11 cellular contexts compared by ENCODE assay signal in the genomic region with DNA sequence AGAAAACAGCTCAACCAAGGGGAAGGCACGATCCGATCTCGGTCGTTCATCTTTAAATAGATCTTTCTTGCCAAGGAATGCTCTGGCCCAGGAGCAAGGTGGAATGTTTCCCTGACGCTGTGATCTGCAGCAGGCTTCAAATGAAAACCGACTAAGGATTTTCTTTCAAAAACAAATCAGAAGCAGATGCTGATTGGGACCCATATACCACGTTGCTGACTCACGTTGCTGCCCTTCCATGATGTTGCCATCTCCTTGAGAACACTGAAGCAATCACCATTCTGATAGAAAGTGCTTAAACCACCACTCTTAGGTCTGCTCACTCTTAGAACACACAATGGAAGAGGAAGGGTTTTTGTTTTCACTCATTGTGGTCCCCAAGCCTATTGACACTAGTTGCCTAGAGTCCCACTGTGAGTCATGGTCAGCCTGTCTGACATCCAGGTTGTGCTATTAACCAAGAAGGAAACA. TPM values are rescaled to one million over a fixed set of nuclear protein-coding genes. Genes with fewer than 3 reads are reported as not detected.
DNase-seq lines count a peak whose midpoint lies in the region; ATAC-seq, FAIRE-seq and TF ChIP-seq lines count a peak whose summit lies in the region.
"Had no signal": no experiment of that assay in that cellular context is flagged by ENCODE, and none has a peak within 500 bp of the region (broad histone marks: within the 10 kb centered on the region; RNA-seq: fewer than 3 reads in every experiment).

No MANE protein-coding gene starts in this region.

- CTCF ChIA-PET in GM12878 (lab: Yijun Ruan, JAX), result no interaction called here

- H3F3A ChIP-seq in neural progenitor cell (ENCODE audit: low read depth), result no peaks in the 10 kb centered on the region

- H3K27ac ChIP-seq in GM12878 (ENCODE audit: control insufficient read depth, insufficient read depth), result no peak overlapping the region
- H3K27ac ChIP-seq in neural progenitor cell, result no peak overlapping the region

- H3K27me3 ChIP-seq in GM12878 (replicated peaks in 1 of 2; ENCODE audit: control insufficient read depth in 2 of 2, insufficient read depth in 2 of 2, low read length in 1 of 2), result no peaks in the 10 kb centered on the region
- no peaks in the 10 kb centered on the region for H3K27me3 ChIP-seq in neural progenitor cell

- DNase-seq in GM04504 (ENCODE audit: low read depth) (peak; percentile 32), GM12878 (ENCODE audit: low read depth, low spot score) (no peak), neural progenitor cell (ENCODE audit: low spot score) (peak; percentile 26), DMS 273 (lab: John Stamatoyannopoulos, UW; ENCODE audit: unreplicated experiment) (no peak), cerebellum (ENCODE audit: low spot score) (no peak)
- no peak for DNase-seq in effector CD8-positive, alpha-beta T cell (lab: John Stamatoyannopoulos, UW)
- DNase-seq: NCI-H1417, retina had no signal

- H3K9me3 Mint-ChIP-seq in neural progenitor cell, result no peaks in the 10 kb centered on the region

- FAIRE-seq in GM12878 (lab: Jason Lieb, UNC), result no peak

- H2AFZ ChIP-seq in GM12878 (ENCODE audit: control insufficient read depth, low read depth, low read length) (no peak overlapping the region), neural progenitor cell (replicated peaks) (no peak overlapping the region)

- H3K36me3 Mint-ChIP-seq in neural progenitor cell, result no peaks in the 10 kb centered on the region

- WGBS in GM12878 (ENCODE audit: insufficient coverage, insufficient replicate concordance, low lambda C conversion rate, missing lambda C conversion rate), result 76% methylated on average over 8 of the region's 8 CpGs

- no peaks in the 10 kb centered on the region for H4K20me1 ChIP-seq in GM12878 (ENCODE audit: control insufficient read depth, insufficient read depth)
- no peaks in the 10 kb centered on the region for H4K20me1 ChIP-seq in neural progenitor cell (ENCODE audit: low read depth)

- peaks cover 9 to 28% of the 10 kb centered on the region in 2 experiments for H3K36me3 ChIP-seq in GM12878 (ENCODE audit: control insufficient read depth in 2 of 2, insufficient read depth in 2 of 2, low read length in 1 of 2)
- H3K36me3 ChIP-seq in neural progenitor cell, result no peaks in the 10 kb centered on the region

- no peak overlapping the region for H3K4me3 Mint-ChIP-seq in neural progenitor cell
- H3K4me3 Mint-ChIP-seq: activated naive CD8-positive, alpha-beta T cell had no signal

- in situ Hi-C loops in GM12878 (cut with MboI), result no loop called here

- TF ChIP-seq RAD21 in GM12878 (IDR thresholded peaks at IDR 0.05; ENCODE audit: insufficient read depth, low read depth, low read length), result no peak

- H3K4me1 Mint-ChIP-seq in neural progenitor cell, result peaks cover 8% of the 10 kb centered on the region

- H3K9me3 ChIP-seq in GM12878 (replicated peaks; ENCODE audit: control insufficient read depth, insufficient read depth, low read length) (no peaks in the 10 kb centered on the region), neural progenitor cell (ENCODE audit: low read depth) (no peaks in the 10 kb centered on the region)

- no peak for TF ChIP-seq POLR2A in GM12878 (IDR thresholded peaks at IDR 0.05; ENCODE audit: low read depth, low read length)

- no peak overlapping the region for H3K4me2 ChIP-seq in GM12878 (ENCODE audit: control insufficient read depth, insufficient read depth)
- no peak overlapping the region for H3K4me2 ChIP-seq in neural progenitor cell

- H3K9ac ChIP-seq in GM12878 (ENCODE audit: control insufficient read depth, insufficient read depth, low read length) (no peak overlapping the region), neural progenitor cell (no peak overlapping the region)

- H3K27me3 Mint-ChIP-seq in neural progenitor cell (ENCODE audit: insufficient read depth, low read depth), result no peaks in the 10 kb centered on the region
- H3K27me3 Mint-ChIP-seq: activated naive CD8-positive, alpha-beta T cell had no signal

- H3K27ac Mint-ChIP-seq in neural progenitor cell, result no peak overlapping the region
- H3K27ac Mint-ChIP-seq: activated naive CD8-positive, alpha-beta T cell had no signal

- no peak for TF ChIP-seq EP300 in GM12878 (IDR thresholded peaks at IDR 0.05; ENCODE audit: borderline replicate concordance in 1 of 2, control insufficient read depth in 1 of 2, low read depth in 2 of 2, low read length in 2 of 2)

- ATAC-seq in HG03039 (IDR thresholded peaks at IDR 0.05; ENCODE audit: unreplicated experiment) (peak; percentile 79), GM12878 (peak; percentile 66), GM21447 (IDR thresholded peaks at IDR 0.05; ENCODE audit: unreplicated experiment) (no peak)

- BruUV-seq in GM12878 (replicated peaks; lab: Mats Ljungman, UMichigan), result no TSS peak

- no peaks in the 10 kb centered on the region for H3K4me1 ChIP-seq in GM12878 (ENCODE audit: control insufficient read depth, insufficient read depth, low read length)
- no peaks in the 10 kb centered on the region for H3K4me1 ChIP-seq in neural progenitor cell

- SMC1A ChIA-PET in GM12878 (lab: Charles Lee; ENCODE audit: uncharacterized antibody, unreplicated experiment), result interaction anchor here (0.8 kb wide), 1 partner anchor 59 kb away, joined by 3 read pairs; no protein-coding TSS in a partner anchor

- RAD21 ChIA-PET in GM12878 (lab: Charles Lee; ENCODE audit: unreplicated experiment), result interaction anchor here (1.0 kb wide), 1 partner anchor 20 kb away, joined by 3 read pairs; no protein-coding TSS in a partner anchor

- intact Hi-C loops in GM12878 (cut with micrococcal nuclease; ENCODE audit: unreplicated experiment), result no loop called here

- POLR2A ChIA-PET in GM12878 (lab: Charles Lee), result no interaction called here

- no peak for TF ChIP-seq CTCF in GM12878 (IDR thresholded peaks at IDR 0.05 in 2 of 3, conservative IDR thresholded peaks at IDR 0.05 in 1 of 3; ENCODE audit: control insufficient read depth in 2 of 3, extremely low read depth in 1 of 3, insufficient read depth in 1 of 3, low read depth in 3 of 3, low read length in 3 of 3)
- TF ChIP-seq CTCF in neural progenitor cell (IDR thresholded peaks at IDR 0.05), result no peak

- no peak overlapping the region for H3K4me3 ChIP-seq in GM12878
- H3K4me3 ChIP-seq in neural progenitor cell, result no peak overlapping the region

- no peaks in the 10 kb centered on the region for H3K79me2 ChIP-seq in GM12878 (ENCODE audit: control insufficient read depth, insufficient read depth, low read length)
- H3K79me2 ChIP-seq in neural progenitor cell (ENCODE audit: low read depth), result no peaks in the 10 kb centered on the region

TF ChIP-seq in GM12878, 131 proteins besides CTCF, POLR2A, EP300 and RAD21:
- TF ChIP-seq RFX5 (IDR thresholded peaks at IDR 0.05; ENCODE audit: low read depth, low read length), result no peak
- TF ChIP-seq SIN3A (IDR thresholded peaks at IDR 0.05; ENCODE audit: low read depth, low read length), result no peak
- no peak for TF ChIP-seq ZBED1 (IDR thresholded peaks at IDR 0.05; ENCODE audit: borderline replicate concordance)
- 0 out of 2 replicates have a peak, but pooled peaks have one; percentile 18 for TF ChIP-seq RUNX3 (IDR thresholded peaks at IDR 0.05; ENCODE audit: low read length)
- no peak for TF ChIP-seq KDM1A (IDR thresholded peaks at IDR 0.05; ENCODE audit: borderline replicate concordance)
TF ChIP-seq in GM12878: peak in this region for 1.

RNA-seq across cellular contexts. Expression of a gene that starts 26.1 kb away (rescaled TPM):
- 12.7 and 13.4 TPM in 2 replicates for total RNA-seq in GM12878 (2013; cell fraction: nucleolus; rRNA removed)
- total RNA-seq in GM12878 (2014; rRNA removed), result 32.0 and 35.6 TPM in 2 replicates
- 40.3 and 40.4 TPM in 2 replicates for total RNA-seq in GM12878 (2014; rRNA removed; fragmentation: Illumina TruSeq; extraction: Trizol)
- 30.1 and 31.7 TPM in 2 replicates for total RNA-seq in GM12878 (2021)
- 22.2 TPM for polyA plus RNA-seq in GM12878 (2011; ENCODE audit: low read depth)
- polyA plus RNA-seq in GM12878 (2011; rRNA removed), result 82.2 and 113 TPM in 2 replicates
- polyA plus RNA-seq in GM12878 (2011; cell fraction: cytosol; rRNA removed), result 20.3 and 30.6 TPM in 2 replicates
- polyA plus RNA-seq in GM12878 (2011; cell fraction: nucleus; rRNA removed), result 17.6 and 19.3 TPM in 2 replicates
- 25.8 and 34.1 TPM in 2 replicates for polyA plus RNA-seq in GM12878 (2012)
- 58.8 and 74.5 TPM in 2 replicates for polyA plus RNA-seq in GM12878 (2014; fragmentation: Illumina TruSeq; extraction: Trizol)
- polyA plus RNA-seq in GM12878 (2014; fragmentation: Nextera tagmentation; extraction: Ambion mirVana), result 100 to 1,000 TPM in 1 of 2 experiments, 10 to 100 TPM in 1; 88.7 to 120 TPM
- 31.9 and 39.7 TPM in 2 replicates for polyA plus RNA-seq in GM12878 (2014; rRNA removed)
- polyA plus RNA-seq in GM12878 (2016; fragmentation: Nextera tagmentation; extraction: Ambion mirVana), result 10 to 100 TPM; 72.3 to 72.8 TPM
- polyA minus RNA-seq in GM12878 (2011; rRNA and poly(A)+ RNA removed), result 12.5 and 22.5 TPM in 2 replicates
- polyA minus RNA-seq in GM12878 (2011; cell fraction: cytosol; rRNA and poly(A)+ RNA removed), result 5.2 and 6.1 TPM in 2 replicates
- 5.0 and 7.1 TPM in 2 replicates for polyA minus RNA-seq in GM12878 (2011; cell fraction: nucleus; rRNA and poly(A)+ RNA removed)
- 58.4 and 96.7 TPM in 2 replicates for total RNA-seq in neural progenitor cell (ENCODE audit: low replicate concordance)
- total RNA-seq in cerebellum, result 56.4 TPM

RNA-seq across cellular contexts. Expression of a gene that starts 51.5 kb away (rescaled TPM):
- total RNA-seq in GM12878 (2013; cell fraction: nucleolus; rRNA removed), result 105 and 113 TPM in 2 replicates
- total RNA-seq in GM12878 (2014; rRNA removed), result 64.7 and 82.2 TPM in 2 replicates
- 82.6 and 84.0 TPM in 2 replicates for total RNA-seq in GM12878 (2014; rRNA removed; fragmentation: Illumina TruSeq; extraction: Trizol)
- total RNA-seq in GM12878 (2021), result 46.4 and 46.5 TPM in 2 replicates
- polyA plus RNA-seq in GM12878 (2011; ENCODE audit: low read depth), result 20.0 TPM
- polyA plus RNA-seq in GM12878 (2011; rRNA removed), result 97.9 and 136 TPM in 2 replicates
- 51.3 and 63.8 TPM in 2 replicates for polyA plus RNA-seq in GM12878 (2011; cell fraction: cytosol; rRNA removed)
- 74.6 and 75.6 TPM in 2 replicates for polyA plus RNA-seq in GM12878 (2011; cell fraction: nucleus; rRNA removed)
- polyA plus RNA-seq in GM12878 (2012), result 20.5 and 31.0 TPM in 2 replicates
- 81.3 and 113 TPM in 2 replicates for polyA plus RNA-seq in GM12878 (2014; fragmentation: Illumina TruSeq; extraction: Trizol)
- 100 to 1,000 TPM; 104 to 147 TPM for polyA plus RNA-seq in GM12878 (2014; fragmentation: Nextera tagmentation; extraction: Ambion mirVana)
- polyA plus RNA-seq in GM12878 (2014; rRNA removed), result 49.3 and 67.2 TPM in 2 replicates
- 10 to 100 TPM; 58.9 to 66.9 TPM for polyA plus RNA-seq in GM12878 (2016; fragmentation: Nextera tagmentation; extraction: Ambion mirVana)
- 125 and 132 TPM in 2 replicates for polyA minus RNA-seq in GM12878 (2011; rRNA and poly(A)+ RNA removed)
- 32.2 and 35.4 TPM in 2 replicates for polyA minus RNA-seq in GM12878 (2011; cell fraction: cytosol; rRNA and poly(A)+ RNA removed)
- 54.5 and 77.5 TPM in 2 replicates for polyA minus RNA-seq in GM12878 (2011; cell fraction: nucleus; rRNA and poly(A)+ RNA removed)
- not detected in 2 replicates for total RNA-seq in neural progenitor cell (ENCODE audit: low replicate concordance)
- 0.73 TPM for total RNA-seq in cerebellum

Comparison
In these comparisons a context has a peak if more than half of its experiments do, and no peak if none do; other contexts are left out.
1. DNase-seq: peak in GM04504 (single experiment) and neural progenitor cell (single experiment); none in GM12878 (single experiment), DMS 273 (single experiment), effector CD8-positive, alpha-beta T cell (single experiment) and cerebellum (single experiment).
2. RNA of a gene that starts 51.5 kb away (total RNA-seq): 46.4 to 113 TPM in GM12878; 0.73 TPM in cerebellum (single experiment) and not detected in neural progenitor cell; every median in the first group is over 10 times any median in the second.